In the genomic region with DNA sequence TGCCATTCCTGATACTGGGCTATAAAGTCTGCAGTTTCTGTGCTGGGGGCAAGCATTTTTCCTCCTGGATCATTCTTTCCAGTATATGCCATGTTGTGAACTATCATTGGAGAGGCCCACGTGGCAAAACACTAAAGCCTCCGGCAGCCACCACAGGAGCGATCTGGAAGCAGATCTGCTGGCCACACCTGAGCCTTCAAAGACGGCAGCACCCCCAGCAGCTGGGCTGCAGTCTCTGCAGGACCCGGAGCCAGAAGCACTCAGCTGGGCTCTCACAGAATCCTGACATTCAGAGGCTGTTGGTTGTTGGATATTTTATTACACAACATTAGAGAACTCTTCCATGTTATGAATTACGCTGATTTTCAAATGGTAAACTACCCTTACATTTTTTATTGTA, we compare ENCODE assay signal across 18 cellular contexts.
"Had no signal": no experiment of that assay in that cellular context is flagged by ENCODE, and none has a peak within 500 bp of the region (broad histone marks: within the 10 kb centered on the region; RNA-seq: fewer than 3 reads in every experiment).

No MANE protein-coding gene starts in this region.

- H3K36me3 ChIP-seq: transverse colon, vagina had no signal

- H3K4me1 ChIP-seq: body of pancreas, parathyroid adenoma, transverse colon, vagina had no signal

- H3K4me3 ChIP-seq: body of pancreas, transverse colon, vagina had no signal

- H3K79me2 ChIP-seq: parathyroid adenoma had no signal

- ATAC-seq: activated CD8-positive, alpha-beta T cell treated with anti-CD3 and anti-CD28 coated beads, Interleukin-2, amount 10 ng/mL, durations not matched to agents 7 days and 5 days; body of pancreas; left lobe of liver had no signal

- H3K27me3 ChIP-seq: body of pancreas, transverse colon, vagina had no signal

- DNase-seq: activated CD4-positive, alpha-beta T cell treated with anti-CD3 and anti-CD28 coated beads, Interleukin-2, amount 10 ng/mL, durations not matched to agents 24 days and 14 days; activated CD4-positive, CD25-positive, alpha-beta regulatory T cell; activated CD8-positive, alpha-beta memory T cell treated with anti-CD3 and anti-CD28 coated beads, Interleukin-2, amount 50 U/mL, for 4 hours; activated CD8-positive, alpha-beta T cell treated with anti-CD3 and anti-CD28 coated beads, Interleukin-2, amount 10 ng/mL, durations not matched to agents 7 days and 5 days; activated gamma-delta T cell; activated naive CD8-positive, alpha-beta T cell treated with anti-CD3 and anti-CD28 coated beads for 36 hours; activated T-cell treated with anti-CD3 and anti-CD28 coated beads, Interleukin-2, amount 50 U/mL, for 48 hours; amygdala; body of pancreas; caudate nucleus; islet precursor cell; naive B cell; stimulated activated naive CD4-positive, alpha-beta T cell; substantia nigra; transverse colon had no signal

- H2AFZ ChIP-seq: parathyroid adenoma had no signal

- H3K9me3 ChIP-seq: body of pancreas, vagina had no signal

- H3K27ac ChIP-seq: body of pancreas, parathyroid adenoma, transverse colon, vagina had no signal

- H3K9ac ChIP-seq: parathyroid adenoma had no signal
